10 cellular contexts compared by ENCODE assay signal in the genomic region with DNA sequence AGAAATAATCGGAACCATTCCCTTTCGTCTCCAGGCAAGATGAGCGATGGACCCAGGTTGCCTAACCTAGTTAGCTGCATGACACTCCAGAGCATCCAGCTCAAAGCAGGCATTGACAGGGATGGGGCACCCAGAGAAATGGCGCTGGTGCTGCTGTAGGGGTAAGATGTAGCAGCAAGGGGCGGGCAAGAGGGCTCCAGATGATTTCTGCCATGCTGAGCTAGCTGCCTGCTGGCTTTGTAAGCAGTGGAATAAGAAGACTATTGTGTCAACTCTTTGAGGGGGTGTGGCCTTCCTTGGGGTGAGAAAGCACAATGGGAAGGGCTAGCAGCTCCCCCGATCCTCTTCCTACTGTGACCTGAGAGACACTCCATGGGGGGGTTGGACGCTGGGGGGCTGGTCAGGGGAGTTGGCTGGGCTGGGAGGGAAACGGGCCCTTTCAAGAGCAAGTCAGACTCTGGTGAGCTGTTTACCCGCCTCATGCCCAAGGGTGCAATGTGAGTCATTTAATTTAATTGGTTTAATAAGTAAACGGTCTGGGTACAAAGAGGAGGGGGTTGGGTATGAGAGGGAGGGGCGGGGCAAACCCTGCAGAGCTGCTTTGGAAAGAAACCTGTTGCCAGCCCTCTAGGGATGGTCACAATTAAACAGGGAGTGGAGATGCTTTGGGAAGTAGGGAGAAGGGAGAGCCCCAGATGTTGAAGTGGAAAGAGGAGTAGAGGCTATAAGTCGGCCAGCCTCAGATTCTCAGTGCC. TPM values are rescaled to one million over a fixed set of nuclear protein-coding genes. Genes with fewer than 3 reads are reported as not detected.
DNase-seq lines count a peak whose midpoint lies in the region; ATAC-seq and TF ChIP-seq lines count a peak whose summit lies in the region.
"Had no signal": no experiment of that assay in that cellular context is flagged by ENCODE, and none has a peak within 500 bp of the region (broad histone marks: within the 10 kb centered on the region; RNA-seq: fewer than 3 reads in every experiment).

No MANE protein-coding gene starts in this region.

- H3K4me2 ChIP-seq in neuronal stem cell (ENCODE audit: insufficient read depth, low read length, poor library complexity, severe bottlenecking) = peak overlapping the region; percentile 38

- 35 to 48% methylated on average over 6 to 10 of the region's 12 CpGs for WGBS in esophagus squamous epithelium, 2 donors
- no CpG with 5 or more reads among the region's 12 CpGs for WGBS in neuronal stem cell (ENCODE audit: extremely low coverage in 2 of 2, insufficient read length in 2 of 2, insufficient replicate concordance in 1 of 2), 2 donors
- WGBS in spleen, 5 donors = 59 to 73% (median 65%) methylated on average over 12 of the region's 12 CpGs

- H3K9me3 ChIP-seq in esophagus squamous epithelium = no peaks in the 10 kb centered on the region
- peaks cover 2 to 4% of the 10 kb centered on the region in 2 donors for H3K9me3 ChIP-seq in neuronal stem cell (replicated peaks in 1 of 2; ENCODE audit: control insufficient read depth in 2 of 2, insufficient read depth in 1 of 2, low read depth in 1 of 2, low read length in 2 of 2)
- no peaks in the 10 kb centered on the region for H3K9me3 ChIP-seq in spleen
- H3K9me3 ChIP-seq: SJSA1 had no signal

- H3K36me3 Mint-ChIP-seq in T-cell = no peaks in the 10 kb centered on the region
- H3K36me3 Mint-ChIP-seq: activated naive CD8-positive, alpha-beta T cell treated with anti-CD3 and anti-CD28 coated beads, Interleukin-2, amount 10 ng/mL, durations not matched to agents 7 days and 5 days had no signal

- H3K4me3 Mint-ChIP-seq in T-cell = no peak overlapping the region
- H3K4me3 Mint-ChIP-seq: activated naive CD8-positive, alpha-beta T cell treated with anti-CD3 and anti-CD28 coated beads, Interleukin-2, amount 10 ng/mL, durations not matched to agents 7 days and 5 days had no signal

- no peak overlapping the region for H3K9ac ChIP-seq in neuronal stem cell (ENCODE audit: low read depth, low read length, poor library complexity)

- H2BK12ac ChIP-seq in neuronal stem cell (ENCODE audit: low read length) = no peak overlapping the region

- peaks cover 0 to 3% (median 0%) of the 10 kb centered on the region in 3 donors for H3K4me1 Mint-ChIP-seq in T-cell
- H3K4me1 Mint-ChIP-seq: activated naive CD8-positive, alpha-beta T cell treated with anti-CD3 and anti-CD28 coated beads, Interleukin-2, amount 10 ng/mL, durations not matched to agents 7 days and 5 days had no signal

- peak overlapping the region; percentile 51 to 72 (median 68) for H3K27ac ChIP-seq in esophagus squamous epithelium
- H3K27ac ChIP-seq in neuronal stem cell (replicated peaks; ENCODE audit: low read length) = peak overlapping the region; percentile 72
- H3K27ac ChIP-seq in spleen = no peak overlapping the region
- H3K27ac ChIP-seq: SJSA1 had no signal

- H3K79me1 ChIP-seq in neuronal stem cell (ENCODE audit: low read depth, low read length) = no peaks in the 10 kb centered on the region

- intact Hi-C loops in esophagus squamous epithelium (cut with DNase I) = no loop called here
- intact Hi-C loops in spleen (cut with DNase I; ENCODE audit: low total_unique reads) = no loop called here

- CTCF ChIA-PET in T-cell (lab: Charles Lee) = no interaction called here

- no peak overlapping the region for H4K91ac ChIP-seq in neuronal stem cell (ENCODE audit: low read depth, low read length, poor library complexity)

- H2AFZ ChIP-seq in neuronal stem cell (ENCODE audit: low read length) = peak overlapping the region; percentile 66

- TF ChIP-seq CTCF in esophagus squamous epithelium (IDR thresholded peaks at IDR 0.05) (no peak), spleen (IDR thresholded peaks at IDR 0.05 in 8 of 11, conservative IDR thresholded peaks at IDR 0.05 in 3 of 11) (no peak)

- peaks cover 15 to 45% (median 17%) of the 10 kb centered on the region in 3 donors for H3K4me1 ChIP-seq in esophagus squamous epithelium
- H3K4me1 ChIP-seq in neuronal stem cell (ENCODE audit: control insufficient read depth in 2 of 2, insufficient read depth in 1 of 2, low read depth in 1 of 2, low read length in 2 of 2) = peaks cover 20 to 21% of the 10 kb centered on the region in 2 donors
- H3K4me1 ChIP-seq in spleen = peaks cover 0 to 9% (median 0%) of the 10 kb centered on the region in 6 donors

- peak; percentile 17 for DNase-seq in ELR (ENCODE audit: low read depth)
- DNase-seq in NCI-H345 (lab: John Stamatoyannopoulos, UW) = peak; percentile 59
- DNase-seq in esophagus squamous epithelium (lab: John Stamatoyannopoulos, UW) = no peak
- DNase-seq in neuronal stem cell (ENCODE audit: low spot score) = peak; percentile 65
- no peak for DNase-seq in D341Med (ENCODE audit: low spot score)
- DNase-seq in T-cell = no peak
- DNase-seq in spleen = no peak
- DNase-seq: activated naive CD8-positive, alpha-beta T cell treated with anti-CD3 and anti-CD28 coated beads, Interleukin-2, amount 10 ng/mL, durations not matched to agents 7 days and 5 days had no signal

- no peak overlapping the region for H3K4ac ChIP-seq in neuronal stem cell (ENCODE audit: low read length)

- TF ChIP-seq POLR2A in esophagus squamous epithelium (IDR thresholded peaks at IDR 0.05) = no peak
- no peak for TF ChIP-seq POLR2A in spleen (IDR thresholded peaks at IDR 0.05)

- peak overlapping the region; percentile 35 for H2BK15ac ChIP-seq in neuronal stem cell (ENCODE audit: low read length)

- no peak overlapping the region for H3K23ac ChIP-seq in neuronal stem cell (ENCODE audit: low read depth, low read length, poor library complexity)

- H3K36me3 ChIP-seq in esophagus squamous epithelium (no peaks in the 10 kb centered on the region), neuronal stem cell (replicated peaks in 1 of 2; ENCODE audit: control insufficient read depth in 2 of 2, insufficient read depth in 2 of 2, low read length in 2 of 2) (no peaks in the 10 kb centered on the region), spleen (no peaks in the 10 kb centered on the region)
- H3K36me3 ChIP-seq: SJSA1 had no signal

- H3K27me3 Mint-ChIP-seq in T-cell = peaks cover 12 to 13% of the 10 kb centered on the region in 2 donors

- peak overlapping the region; percentile 16 for H3K18ac ChIP-seq in neuronal stem cell (ENCODE audit: low read length)

- POLR2A ChIA-PET in T-cell (lab: Charles Lee) = no interaction called here

- H2BK5ac ChIP-seq in neuronal stem cell (ENCODE audit: low read length) = no peak overlapping the region

- H3K4me3 ChIP-seq in esophagus squamous epithelium (no peak overlapping the region), neuronal stem cell (ENCODE audit: low read length in 2 of 2) (no peak overlapping the region), spleen (no peak overlapping the region)
- H3K4me3 ChIP-seq: SJSA1 had no signal

- H3K9me3 Mint-ChIP-seq in T-cell = no peaks in the 10 kb centered on the region
- H3K9me3 Mint-ChIP-seq: activated naive CD8-positive, alpha-beta T cell treated with anti-CD3 and anti-CD28 coated beads, Interleukin-2, amount 10 ng/mL, durations not matched to agents 7 days and 5 days had no signal

- H2BK120ac ChIP-seq in neuronal stem cell (ENCODE audit: low read depth, low read length) = no peak overlapping the region

- peaks cover 0 to 12% (median 0%) of the 10 kb centered on the region in 4 donors for H3K27me3 ChIP-seq in esophagus squamous epithelium
- H3K27me3 ChIP-seq in neuronal stem cell (ENCODE audit: control insufficient read depth in 3 of 3, insufficient read depth in 3 of 3, low read depth in 1 of 3, low read length in 3 of 3) = no peaks in the 10 kb centered on the region
- peaks cover 0 to 24% (median 0%) of the 10 kb centered on the region in 7 donors for H3K27me3 ChIP-seq in spleen (replicated peaks in 1 of 7)

- H3K14ac ChIP-seq in neuronal stem cell (ENCODE audit: low read length) = no peak overlapping the region

- H4K8ac ChIP-seq in neuronal stem cell (ENCODE audit: low read depth, low read length) = no peak overlapping the region

- no peak overlapping the region for H3K27ac Mint-ChIP-seq in T-cell
- H3K27ac Mint-ChIP-seq: activated naive CD8-positive, alpha-beta T cell treated with anti-CD3 and anti-CD28 coated beads, Interleukin-2, amount 10 ng/mL, durations not matched to agents 7 days and 5 days had no signal

- ATAC-seq in HG03175 (IDR thresholded peaks at IDR 0.05; ENCODE audit: unreplicated experiment) = no peak
- no peak for ATAC-seq in T-cell (replicated peaks in 1 of 4)

- no peak overlapping the region for H2AK5ac ChIP-seq in neuronal stem cell (ENCODE audit: low read depth, low read length)

RNA-seq across cellular contexts. Expression of gene B4GALNT3, which starts 50.5 kb away (rescaled TPM):
- total RNA-seq in esophagus squamous epithelium (10 to 100 TPM in 3 of 4 donors, 1 to 10 TPM in 1; 9.7 to 45.3 (median 18.4) TPM), T-cell (1 to 10 TPM in 4 of 5 donors, under 1 TPM in 1; 0.70 to 3.8 (median 2.0) TPM), spleen (1 to 10 TPM in 5 of 7 donors, under 1 TPM in 2; 0.28 to 2.0 (median 1.4) TPM)
- polyA plus RNA-seq in neuronal stem cell (2013, experiment 1 of 2) = 17.1 TPM
- 16.0 TPM for polyA plus RNA-seq in neuronal stem cell (2013, experiment 2 of 2)
- polyA plus RNA-seq in spleen = 1 to 10 TPM in 2 of 3 donors, under 1 TPM in 1; 0.76 to 1.8 (median 1.6) TPM
- total RNA-seq: SJSA1 had no signal

Comparison
In these comparisons a context has a peak if more than half of its experiments do, and no peak if none do; other contexts are left out.
1. DNase-seq: peak in ELR (single experiment), NCI-H345 (single experiment) and neuronal stem cell (single experiment); none in esophagus squamous epithelium (single experiment), D341Med (single experiment), T-cell (0 of 34) and spleen (single experiment).
2. H3K27ac ChIP-seq: peak in esophagus squamous epithelium (4 of 4) and neuronal stem cell (single experiment); none in spleen (0 of 8).